17 cellular contexts compared by ENCODE assay signal in genomic region chr15:83732196-83732595, GRCh38.
DNase-seq lines count a peak whose midpoint lies in the region; ATAC-seq, FAIRE-seq and TF ChIP-seq lines count a peak whose summit lies in the region.
"Had no signal": no experiment of that assay in that cellular context is flagged by ENCODE, and none has a peak within 500 bp of the region (broad histone marks: within the 10 kb centered on the region; RNA-seq: fewer than 3 reads in every experiment).

No MANE protein-coding gene starts in this region.

- H3K36me3 Mint-ChIP-seq in activated T-helper 17 cell treated with anti-CD3 and anti-CD28 coated beads, Interleukin-2, amount 50 U/mL, for 72 hours (ENCODE audit: low read depth): no peaks in the 10 kb centered on the region
- H3K36me3 Mint-ChIP-seq: CD4-positive, alpha-beta memory T cell had no signal

- no peaks in the 10 kb centered on the region for H3K9me3 ChIP-seq in RWPE2 (ENCODE audit: severe bottlenecking)
- H3K9me3 ChIP-seq: BE2C had no signal

- no peak overlapping the region for H3K4me3 ChIP-seq in RWPE2 (ENCODE audit: severe bottlenecking)

- intact Hi-C loops in posterior vena cava (cut with DNase I): no loop called here

- H3K36me3 ChIP-seq in RWPE2 (ENCODE audit: low read depth): no peaks in the 10 kb centered on the region
- H3K36me3 ChIP-seq: BE2C had no signal

- H3K27ac ChIP-seq in RWPE2 (ENCODE audit: poor library complexity, severe bottlenecking): peak overlapping the region; percentile 93
- H3K27ac ChIP-seq: C4-2B had no signal

- no peaks in the 10 kb centered on the region for H3K4me1 Mint-ChIP-seq in activated T-helper 17 cell treated with anti-CD3 and anti-CD28 coated beads, Interleukin-2, amount 50 U/mL, for 72 hours
- H3K4me1 Mint-ChIP-seq: CD4-positive, alpha-beta memory T cell had no signal

- TF ChIP-seq CTCF in D721Med (IDR thresholded peaks at IDR 0.05; ENCODE audit: insufficient read depth, missing control alignments): no peak
- no peak for TF ChIP-seq CTCF in RWPE2 (IDR thresholded peaks at IDR 0.05; ENCODE audit: poor library complexity, severe bottlenecking)

- H3K4me3 Mint-ChIP-seq in activated T-helper 17 cell treated with anti-CD3 and anti-CD28 coated beads, Interleukin-2, amount 50 U/mL, for 72 hours: no peak overlapping the region
- H3K4me3 Mint-ChIP-seq: CD4-positive, alpha-beta memory T cell; HFFc6 had no signal

- no peak overlapping the region for H3K27ac Mint-ChIP-seq in activated T-helper 17 cell treated with anti-CD3 and anti-CD28 coated beads, Interleukin-2, amount 50 U/mL, for 72 hours
- H3K27ac Mint-ChIP-seq: CD4-positive, alpha-beta memory T cell; HFFc6 had no signal

- no peaks in the 10 kb centered on the region for H3K27me3 ChIP-seq in RWPE2 (ENCODE audit: insufficient read depth, poor library complexity, severe bottlenecking)

- H3K9me3 Mint-ChIP-seq in activated T-helper 17 cell treated with anti-CD3 and anti-CD28 coated beads, Interleukin-2, amount 50 U/mL, for 72 hours: peaks cover 8% of the 10 kb centered on the region

- H3K4me1 ChIP-seq in RWPE2 (ENCODE audit: insufficient read depth, poor library complexity, severe bottlenecking): peaks cover 30% of the 10 kb centered on the region
- H3K4me1 ChIP-seq: BE2C had no signal

- FAIRE-seq in D721Med (lab: Jason Lieb, UNC): peak; percentile 16
- FAIRE-seq: A204.1, GM12892, GM19239 had no signal

- peaks cover 20% of the 10 kb centered on the region for H3K27me3 Mint-ChIP-seq in activated T-helper 17 cell treated with anti-CD3 and anti-CD28 coated beads, Interleukin-2, amount 50 U/mL, for 72 hours

- ATAC-seq in RWPE2 (ENCODE audit: low read depth): no peak
- ATAC-seq in HG03039 (IDR thresholded peaks at IDR 0.05; ENCODE audit: unreplicated experiment): no peak
- no peak for ATAC-seq in activated T-helper 17 cell treated with anti-CD3 and anti-CD28 coated beads, Interleukin-2, amount 50 U/mL, for 72 hours (replicated peaks)

- no peak for DNase-seq in D721Med (ENCODE audit: insufficient read length, low spot score)
- DNase-seq in RWPE2 (ENCODE audit: low spot score): no peak
- peak; percentile 23 for DNase-seq in iris pigment epithelial cell (ENCODE audit: low read depth)
- no peak for DNase-seq in posterior vena cava (ENCODE audit: low spot score)
- no peak for DNase-seq in NCI-H1105 treated with DMSO at 0.1 percent for 48 hours (lab: John Stamatoyannopoulos, UW)
- DNase-seq: BE2C; CD4-positive, alpha-beta memory T cell; DND-41; GDM1; HCEC 1CT; HFFc6 had no signal
